10 cellular contexts compared by ENCODE assay signal in genomic region chr11:43947003-43947500, GRCh38. TPM values are rescaled to one million over a fixed set of nuclear protein-coding genes. Genes with fewer than 3 reads are reported as not detected.
A peak's percentile ranks its signal among the peaks of the same experiment; 100 is the strongest.
DNase-seq lines count a peak whose midpoint lies in the region; ATAC-seq, FAIRE-seq and TF ChIP-seq lines count a peak whose summit lies in the region.
"Had no signal": no experiment of that assay in that cellular context is flagged by ENCODE, and none has a peak within 500 bp of the region (broad histone marks: within the 10 kb centered on the region; RNA-seq: fewer than 3 reads in every experiment).

No MANE protein-coding gene starts in this region.

- H3K4me1 ChIP-seq in spleen (peaks cover 8 to 40% (median 31%) of the 10 kb centered on the region in 6 donors), pancreas (peaks cover 0 to 7% (median 6%) of the 10 kb centered on the region in 3 donors)

- peaks cover 5% of the 10 kb centered on the region for H3K4me1 Mint-ChIP-seq in mesothelial cell of epicardium

- H3K4me3 Mint-ChIP-seq in mesothelial cell of epicardium, result no peak overlapping the region
- H3K4me3 Mint-ChIP-seq: activated naive CD8-positive, alpha-beta T cell treated with anti-CD3 and anti-CD28 coated beads, Interleukin-2, amount 10 ng/mL, durations not matched to agents 7 days and 5 days had no signal

- FAIRE-seq in pancreas (lab: Jason Lieb, UNC), result no peak

- peaks cover 49% of the 10 kb centered on the region for H3K27me3 Mint-ChIP-seq in mesothelial cell of epicardium (ENCODE audit: low read depth)

- intact Hi-C loops in spleen (cut with DNase I; ENCODE audit: low total_unique reads), result loop anchor here (5.0 kb wide), 1 partner anchor 90 kb away; no protein-coding TSS in a partner anchor
- intact Hi-C loops in pancreas (cut with DNase I), result no loop called here

- H3K27me3 ChIP-seq in spleen (replicated peaks in 1 of 7) (peaks cover 0 to 67% (median 27%) of the 10 kb centered on the region in 7 donors), pancreas (peaks cover 0 to 8% (median 0%) of the 10 kb centered on the region in 4 donors)

- no peak overlapping the region for H3K27ac Mint-ChIP-seq in mesothelial cell of epicardium
- H3K27ac Mint-ChIP-seq: activated naive CD8-positive, alpha-beta T cell treated with anti-CD3 and anti-CD28 coated beads, Interleukin-2, amount 10 ng/mL, durations not matched to agents 7 days and 5 days had no signal

- H3K9me3 ChIP-seq in spleen (peaks cover 0 to 3% (median 0%) of the 10 kb centered on the region in 8 donors), pancreas (no peaks in the 10 kb centered on the region)

- ATAC-seq in GM18873 (IDR thresholded peaks at IDR 0.05; ENCODE audit: low FRiP score, unreplicated experiment), result no peak
- no peak for ATAC-seq in pancreas
- ATAC-seq: left lobe of liver had no signal

- no peak for TF ChIP-seq POLR2A in spleen (IDR thresholded peaks at IDR 0.05)

- H3K4me3 ChIP-seq in fibroblast of the aortic adventitia (ENCODE audit: low read depth, low read length) (no peak overlapping the region), spleen (no peak overlapping the region), pancreas (no peak overlapping the region)

- peak; percentile 39 for TF ChIP-seq CTCF in fibroblast of the aortic adventitia (IDR thresholded peaks at IDR 0.05; ENCODE audit: insufficient read depth, low read length)
- TF ChIP-seq CTCF in spleen (IDR thresholded peaks at IDR 0.05 in 8 of 11, conservative IDR thresholded peaks at IDR 0.05 in 3 of 11), result peak in 1 of 11 experiments; percentile 18
- no peak for TF ChIP-seq CTCF in pancreas (IDR thresholded peaks at IDR 0.05)
- no peak for TF ChIP-seq CTCF in mesothelial cell of epicardium (IDR thresholded peaks at IDR 0.05; ENCODE audit: unreplicated experiment)

- DNase-seq in DMS53 (lab: John Stamatoyannopoulos, UW), result peak; percentile 21
- no peak for DNase-seq in DMS53 treated with DMSO at 0.1 percent for 48 hours (lab: John Stamatoyannopoulos, UW; ENCODE audit: unreplicated experiment)
- peak; percentile 59 for DNase-seq in RPMI8226
- DNase-seq in fibroblast of the aortic adventitia (ENCODE audit: low read depth), result no peak
- DNase-seq in spleen, result peak; percentile 67
- DNase-seq in pancreas, result no peak
- DNase-seq in mesothelial cell of epicardium (ENCODE audit: low spot score in 2 of 2, unreplicated experiment in 2 of 2), result no peak
- DNase-seq: activated naive CD8-positive, alpha-beta T cell treated with anti-CD3 and anti-CD28 coated beads, Interleukin-2, amount 10 ng/mL, durations not matched to agents 7 days and 5 days had no signal

- no peaks in the 10 kb centered on the region for H3K36me3 Mint-ChIP-seq in mesothelial cell of epicardium
- H3K36me3 Mint-ChIP-seq: activated naive CD8-positive, alpha-beta T cell treated with anti-CD3 and anti-CD28 coated beads, Interleukin-2, amount 10 ng/mL, durations not matched to agents 7 days and 5 days had no signal

- 40 to 63% (median 52%) methylated on average over 8 to 9 of the region's 9 CpGs for WGBS in spleen, 5 donors
- WGBS in pancreas, 2 donors, result 62 to 69% methylated on average over 9 of the region's 9 CpGs

- H3K36me3 ChIP-seq in spleen (no peaks in the 10 kb centered on the region), pancreas (no peaks in the 10 kb centered on the region)

- no peaks in the 10 kb centered on the region for H3K9me3 Mint-ChIP-seq in mesothelial cell of epicardium
- H3K9me3 Mint-ChIP-seq: activated naive CD8-positive, alpha-beta T cell treated with anti-CD3 and anti-CD28 coated beads, Interleukin-2, amount 10 ng/mL, durations not matched to agents 7 days and 5 days had no signal

- H3K27ac ChIP-seq in spleen, result peak overlapping the region in 2 of 8 donors; percentile 6 to 17
- H3K27ac ChIP-seq in pancreas, result no peak overlapping the region

RNA-seq across cellular contexts. Expression of gene C11orf96, which starts 4.6 kb away (rescaled TPM):
- total RNA-seq in fibroblast of the aortic adventitia (ENCODE audit: low replicate concordance), result 3.2 and 6.3 TPM in 2 replicates
- total RNA-seq in spleen, result 100 to 1,000 TPM in 1 of 7 donors, 10 to 100 TPM in 6; 20.8 to 103 (median 68.4) TPM
- polyA plus RNA-seq in spleen, result 10 to 100 TPM; 13.2 to 26.7 (median 26.3) TPM
- total RNA-seq in pancreas, result 10 to 100 TPM in 3 of 6 donors, 1 to 10 TPM in 3; 3.7 to 45.1 (median 14.0) TPM
- polyA plus RNA-seq in pancreas, result 10 to 100 TPM; 28.4 to 33.1 TPM
- total RNA-seq in mesothelial cell of epicardium, result 2.1 to 2.6 TPM (median 2.4 TPM) in 3 replicates

Comparison
In these comparisons a context has a peak if more than half of its experiments do, and no peak if none do; other contexts are left out.
1. DNase-seq: peak in DMS53 (single experiment), RPMI8226 (single experiment) and spleen (single experiment); none in DMS53 treated with DMSO at 0.1 percent for 48 hours (single experiment), fibroblast of the aortic adventitia (single experiment), pancreas (0 of 6) and mesothelial cell of epicardium (0 of 2).